12 cellular contexts compared by ENCODE assay signal in the genomic region with DNA sequence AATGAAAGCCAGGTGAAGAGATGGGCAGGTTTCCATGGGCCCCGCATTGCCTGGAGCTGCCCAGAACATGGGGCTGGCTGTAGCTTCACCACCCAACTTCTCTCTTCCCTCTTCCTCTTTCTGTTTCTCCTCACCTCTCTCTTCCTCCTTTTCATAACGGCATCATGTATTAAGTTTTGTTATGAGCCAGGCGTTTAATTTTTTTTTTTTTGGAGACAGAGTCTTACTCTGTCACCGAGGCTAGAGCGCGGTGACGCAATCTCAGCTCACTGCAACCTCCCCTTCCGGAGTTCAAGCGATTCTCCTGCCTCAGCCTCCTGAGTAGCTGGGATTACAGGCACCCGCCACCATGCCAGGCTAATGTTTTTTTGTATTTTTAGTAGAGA. TPM values are rescaled to one million over a fixed set of nuclear protein-coding genes. Genes with fewer than 3 reads are reported as not detected.
A peak's percentile ranks its signal among the peaks of the same experiment; 100 is the strongest.
DNase-seq lines count a peak whose midpoint lies in the region; ATAC-seq, FAIRE-seq and TF ChIP-seq lines count a peak whose summit lies in the region.
"Had no signal": no experiment of that assay in that cellular context is flagged by ENCODE, and none has a peak within 500 bp of the region (broad histone marks: within the 10 kb centered on the region; RNA-seq: fewer than 3 reads in every experiment).

No MANE protein-coding gene starts in this region.

- H3K27ac ChIP-seq in A549 (peak overlapping the region; percentile 27 to 99; a peak in 4 of 6 replicates), HL-60 (replicated peaks) (peak overlapping the region; percentile 85)
- H3K27ac ChIP-seq: cardiac muscle cell had no signal

- H3K4me1 ChIP-seq in A549 = peaks cover 55% of the 10 kb centered on the region

- POLR2A ChIA-PET in A549 (lab: Yijun Ruan, JAX) = interaction anchor here (1.7 kb wide), 1 partner anchor 202 kb away, joined by 8 read pairs; a partner anchor contains a TSS

- DNase-seq in A549 (ENCODE audit: low read depth in 1 of 2, low spot score in 1 of 2) (no peak), HL-60 (ENCODE audit: low read depth in 1 of 2, low spot score in 1 of 2) (peak; percentile 90 to 92), iPS-NIHi11 (ENCODE audit: low spot score) (no peak), HuH-7 (ENCODE audit: low spot score) (no peak), NCI-H2107 treated with DMSO at 0.1 percent for 48 hours (lab: John Stamatoyannopoulos, UW; ENCODE audit: unreplicated experiment) (no peak)
- no peak for DNase-seq in central memory CD8-positive, alpha-beta T cell (ENCODE audit: low spot score in 2 of 2)
- DNase-seq in stimulated activated CD4-positive, alpha-beta T cell treated with anti-CD3 and anti-CD28 coated beads, Interleukin-15, amount 100 ng/mL, for 24 hours = no peak
- DNase-seq: glutamatergic neuron, PC-3 had no signal

- ATAC-seq in A549 = no peak
- ATAC-seq in GM19455 (IDR thresholded peaks at IDR 0.05; ENCODE audit: unreplicated experiment) = peak; percentile 63
- ATAC-seq in central memory CD8-positive, alpha-beta T cell (replicated peaks; ENCODE audit: extremely low read depth, poor library complexity, severe bottlenecking) = peak; percentile 10
- ATAC-seq: PC-3 had no signal

- no peak overlapping the region for H3K4me2 ChIP-seq in A549

- H3K4me3 Mint-ChIP-seq in central memory CD8-positive, alpha-beta T cell = no peak overlapping the region
- H3K4me3 Mint-ChIP-seq: neural crest cell had no signal

- H3K4me1 Mint-ChIP-seq in central memory CD8-positive, alpha-beta T cell = peaks cover 10% of the 10 kb centered on the region

- CTCF ChIA-PET in A549 (lab: Yijun Ruan, JAX) = interaction anchor here (0.6 to 7.5 kb wide), 30 partner anchors 12 to 848 kb away, joined by 3 to 127 read pairs (median 7); a partner anchor contains a TSS

- H3K27me3 Mint-ChIP-seq in central memory CD8-positive, alpha-beta T cell = peaks cover 11% of the 10 kb centered on the region

- H3K27ac Mint-ChIP-seq in central memory CD8-positive, alpha-beta T cell (ENCODE audit: low read depth) = no peak overlapping the region

- TF ChIP-seq RAD21 in A549 (conservative IDR thresholded peaks at IDR 0.05 in 1 of 2, IDR thresholded peaks at IDR 0.05 in 1 of 2) = no peak

- H3K36me3 Mint-ChIP-seq in central memory CD8-positive, alpha-beta T cell (ENCODE audit: insufficient read depth) = peaks cover 1% of the 10 kb centered on the region

- WGBS in A549 (ENCODE audit: missing lambda C conversion rate) = 92% methylated on average over 10 of the region's 10 CpGs

- no peak for TF ChIP-seq CTCF in A549 (IDR thresholded peaks at IDR 0.05)
- TF ChIP-seq CTCF in HL-60 (IDR thresholded peaks at IDR 0.05; ENCODE audit: insufficient read depth, low read length) = no peak

- no peak for FAIRE-seq in A549 (lab: Jason Lieb, UNC)

- TF ChIP-seq EP300 in A549 (IDR thresholded peaks at IDR 0.05) = no peak

- no peak for TF ChIP-seq POLR2A in A549 (IDR thresholded peaks at IDR 0.05; ENCODE audit: low read length)

- H3K4me3 ChIP-seq in A549 (no peak overlapping the region), HL-60 (replicated peaks; ENCODE audit: insufficient read depth, low read length) (no peak overlapping the region)
- H3K4me3 ChIP-seq: cardiac muscle cell had no signal

- peaks cover 13% of the 10 kb centered on the region for H3K9me3 ChIP-seq in A549

- no peaks in the 10 kb centered on the region for H3K27me3 ChIP-seq in HL-60 (ENCODE audit: insufficient read depth, poor library complexity, severe bottlenecking)
- H3K27me3 ChIP-seq: cardiac muscle cell had no signal

- no peaks in the 10 kb centered on the region for H3K9me3 Mint-ChIP-seq in central memory CD8-positive, alpha-beta T cell
- H3K9me3 Mint-ChIP-seq: neural crest cell had no signal

TF ChIP-seq in A549, 52 proteins besides CTCF, POLR2A, EP300 and RAD21:
- 0 out of 4 replicates have a peak, but pooled peaks of 1 of the 2 experiments have one; percentile 26 for TF ChIP-seq CEBPB (IDR thresholded peaks at IDR 0.05)
- no peak for TF ChIP-seq EHMT2 (IDR thresholded peaks at IDR 0.05; ENCODE audit: low read depth)
- TF ChIP-seq FOSB (CRISPR knock-in tag; IDR thresholded peaks at IDR 0.05) = no peak
- no peak for TF ChIP-seq SREBF2 (IDR thresholded peaks at IDR 0.05)

RNA-seq across cellular contexts. Expression of a gene that starts 13.0 kb away (rescaled TPM):
- 0.37 TPM in 1 of 2 replicates, not detected in the other for polyA plus RNA-seq in A549 (2011; rRNA removed)
- 0.34 TPM in 1 of 2 replicates, not detected in the other for polyA plus RNA-seq in A549 (2012; cell fraction: cytosol; rRNA removed)
- polyA plus RNA-seq in A549 (2012; cell fraction: nucleus; rRNA removed) = not detected in 2 replicates
- polyA plus RNA-seq in A549 (2017; fragmentation: RNase III; extraction: RNeasy Plus Mini Kit Qiagen cat#74134 plus additional on column Dnase treatment) = not detected in 3 replicates
- polyA minus RNA-seq in A549 (2011; rRNA and poly(A)+ RNA removed) = not detected in 2 replicates

RNA-seq across cellular contexts. Expression of a gene that starts 37.5 kb away (rescaled TPM):
- 51.9 and 86.9 TPM in 2 replicates for polyA plus RNA-seq in A549 (2011; rRNA removed)
- 53.7 and 75.5 TPM in 2 replicates for polyA plus RNA-seq in A549 (2012; cell fraction: cytosol; rRNA removed)
- polyA plus RNA-seq in A549 (2012; cell fraction: nucleus; rRNA removed) = 34.3 and 62.2 TPM in 2 replicates
- polyA plus RNA-seq in A549 (2017; fragmentation: RNase III; extraction: RNeasy Plus Mini Kit Qiagen cat#74134 plus additional on column Dnase treatment) = 62.4 to 73.0 TPM (median 64.3 TPM) in 3 replicates
- 27.6 and 27.8 TPM in 2 replicates for polyA minus RNA-seq in A549 (2011; rRNA and poly(A)+ RNA removed)

RNA-seq across cellular contexts. Expression of a gene that starts 37.8 kb away (rescaled TPM):
- polyA plus RNA-seq in A549 (2011; rRNA removed) = 108 and 187 TPM in 2 replicates
- polyA plus RNA-seq in A549 (2012; cell fraction: cytosol; rRNA removed) = 38.7 and 48.0 TPM in 2 replicates
- 13.9 and 21.7 TPM in 2 replicates for polyA plus RNA-seq in A549 (2012; cell fraction: nucleus; rRNA removed)
- polyA plus RNA-seq in A549 (2017; fragmentation: RNase III; extraction: RNeasy Plus Mini Kit Qiagen cat#74134 plus additional on column Dnase treatment) = 99.8 to 119 TPM (median 108 TPM) in 3 replicates
- polyA minus RNA-seq in A549 (2011; rRNA and poly(A)+ RNA removed) = 15.3 and 16.9 TPM in 2 replicates

RNA-seq across cellular contexts. Expression of a gene that starts 59.9 kb away (rescaled TPM):
- polyA plus RNA-seq in A549 (2011; rRNA removed) = 180 and 191 TPM in 2 replicates
- polyA plus RNA-seq in A549 (2012; cell fraction: cytosol; rRNA removed) = 52.5 and 77.2 TPM in 2 replicates
- 58.3 and 75.3 TPM in 2 replicates for polyA plus RNA-seq in A549 (2012; cell fraction: nucleus; rRNA removed)
- 140 to 182 TPM (median 167 TPM) in 3 replicates for polyA plus RNA-seq in A549 (2017; fragmentation: RNase III; extraction: RNeasy Plus Mini Kit Qiagen cat#74134 plus additional on column Dnase treatment)
- polyA minus RNA-seq in A549 (2011; rRNA and poly(A)+ RNA removed) = 251 and 259 TPM in 2 replicates

Comparison
In these comparisons a context has a peak if more than half of its experiments do, and no peak if none do; other contexts are left out.
1. ATAC-seq: peak in GM19455 (single experiment) and central memory CD8-positive, alpha-beta T cell (single experiment); none in A549 (0 of 2).
2. DNase-seq: peak in HL-60 (2 of 2); none in A549 (0 of 2), central memory CD8-positive, alpha-beta T cell (0 of 2), iPS-NIHi11 (single experiment), stimulated activated CD4-positive, alpha-beta T cell treated with anti-CD3 and anti-CD28 coated beads, Interleukin-15, amount 100 ng/mL, for 24 hours (single experiment), HuH-7 (single experiment) and NCI-H2107 treated with DMSO at 0.1 percent for 48 hours (single experiment).